ENCODE assay signal across 16 cellular contexts in genomic region chr21:32800056-32800455, GRCh38. TPM values are rescaled to one million over a fixed set of nuclear protein-coding genes. Genes with fewer than 3 reads are reported as not detected.
A peak's percentile ranks its signal among the peaks of the same experiment; 100 is the strongest.
DNase-seq lines count a peak whose midpoint lies in the region; FAIRE-seq and TF ChIP-seq lines count a peak whose summit lies in the region.
"Had no signal": no experiment of that assay in that cellular context is flagged by ENCODE, and none has a peak within 500 bp of the region (broad histone marks: within the 10 kb centered on the region; RNA-seq: fewer than 3 reads in every experiment).

No MANE protein-coding gene starts in this region.

- no peak overlapping the region for H4K8ac ChIP-seq in H9 (replicated peaks; ENCODE audit: insufficient read length, low read depth, low read length)

- H3K4me1 Mint-ChIP-seq in H9: no peaks in the 10 kb centered on the region
- H3K4me1 Mint-ChIP-seq: GM23338 had no signal

- no peaks in the 10 kb centered on the region for H3K79me2 ChIP-seq in H9 (ENCODE audit: insufficient read depth, low read length)

- FAIRE-seq in endometrium (lab: Jason Lieb, UNC) (peak; percentile 90), small intestine (lab: Jason Lieb, UNC) (no peak)
- FAIRE-seq: A549, GM12892 had no signal

- H3K9me3 Mint-ChIP-seq in H9: no peaks in the 10 kb centered on the region
- H3K9me3 Mint-ChIP-seq: CD8-positive, alpha-beta memory T cell; GM23338 had no signal

- H3K27me3 ChIP-seq in sigmoid colon (no peaks in the 10 kb centered on the region), small intestine (ENCODE audit: control insufficient read depth in 2 of 2, insufficient read depth in 2 of 2, low read length in 2 of 2) (no peaks in the 10 kb centered on the region), H9 (ENCODE audit: insufficient read depth, low read length) (no peaks in the 10 kb centered on the region)
- H3K27me3 ChIP-seq: BLaER1 had no signal

- H2BK12ac ChIP-seq in H9 (ENCODE audit: insufficient read length, low read depth, low read length): no peak overlapping the region

- H4K91ac ChIP-seq in H9 (ENCODE audit: insufficient read length, low read depth, low read length): no peak overlapping the region

- DNase-seq in fibroblast of villous mesenchyme (ENCODE audit: low read depth) (peak; percentile 38), sigmoid colon (no peak), middle frontal gyrus (ENCODE audit: extremely low spot score, low spot score) (no peak), small intestine (no peak), NCI-H524 treated with DMSO at 0.1 percent for 48 hours (lab: John Stamatoyannopoulos, UW) (no peak), H9 (no peak)
- DNase-seq: Caco-2; CD8-positive, alpha-beta memory T cell; DND-41; GDM1; H7 had no signal

- H4K20me1 ChIP-seq in H9 (ENCODE audit: control insufficient read depth, insufficient read depth, insufficient read length): no peaks in the 10 kb centered on the region
- H4K20me1 ChIP-seq: BLaER1 had no signal

- peaks cover 2% of the 10 kb centered on the region; the same call in 1 of the 2 replicates for H3K27me3 Mint-ChIP-seq in H9 (ENCODE audit: low read depth)

- H3K14ac ChIP-seq in H9 (ENCODE audit: insufficient read depth, low read length): no peak overlapping the region

- no peak overlapping the region for H4K5ac ChIP-seq in H9 (ENCODE audit: insufficient read length, low read depth, low read length)

- peak overlapping the region; percentile 40 to 68 (median 52) for H3K27ac ChIP-seq in sigmoid colon
- H3K27ac ChIP-seq in small intestine (ENCODE audit: low read depth in 1 of 2, low read length in 1 of 2): no peak overlapping the region
- H3K27ac ChIP-seq in H9 (ENCODE audit: insufficient read length, low read depth, low read length): no peak overlapping the region
- H3K27ac ChIP-seq: A549, BLaER1 had no signal

- H3K79me1 ChIP-seq in H9 (ENCODE audit: insufficient read depth, low read depth, low read length, poor library complexity, severe bottlenecking): no peaks in the 10 kb centered on the region

- H2BK5ac ChIP-seq in H9 (ENCODE audit: insufficient read length, low read length): no peak overlapping the region

- TF ChIP-seq CTCF in fibroblast of villous mesenchyme (IDR thresholded peaks at IDR 0.05; ENCODE audit: insufficient read depth, low read depth, low read length) (no peak), sigmoid colon (IDR thresholded peaks at IDR 0.05) (no peak), H9 (conservative IDR thresholded peaks at IDR 0.05) (no peak)

- H3K23ac ChIP-seq in H9 (ENCODE audit: insufficient read length, low read depth, low read length): no peak overlapping the region

- H2BK15ac ChIP-seq in H9 (ENCODE audit: low read depth, low read length): no peak overlapping the region

- peaks cover 0 to 34% (median 27%) of the 10 kb centered on the region in 4 donors for H3K4me1 ChIP-seq in sigmoid colon
- no peaks in the 10 kb centered on the region for H3K4me1 ChIP-seq in small intestine (ENCODE audit: control insufficient read depth in 2 of 2, insufficient read depth in 1 of 2, low read depth in 1 of 2, low read length in 1 of 2)
- H3K4me1 ChIP-seq in H9 (ENCODE audit: insufficient read depth, low read length): no peaks in the 10 kb centered on the region
- H3K4me1 ChIP-seq: A549, Caco-2 had no signal

- intact Hi-C loops in sigmoid colon (cut with DNase I): no loop called here

- H3K36me3 Mint-ChIP-seq in H9 (ENCODE audit: insufficient read depth in 1 of 3, low read depth in 3 of 3): no peaks in the 10 kb centered on the region

- H3K36me3 ChIP-seq in sigmoid colon: no peaks in the 10 kb centered on the region
- no peaks in the 10 kb centered on the region for H3K36me3 ChIP-seq in small intestine (ENCODE audit: control insufficient read depth in 2 of 2, insufficient read depth in 2 of 2, low read length in 2 of 2)
- H3K36me3 ChIP-seq: BLaER1 had no signal

- no peak overlapping the region for H3K4me2 ChIP-seq in H9 (ENCODE audit: insufficient read depth, insufficient read length, low read length)
- H3K4me2 ChIP-seq: A549, BLaER1, GM23338 had no signal

- H3K4ac ChIP-seq in H9 (ENCODE audit: low read depth, low read length): no peak overlapping the region

- no peak overlapping the region for H2BK20ac ChIP-seq in H9 (ENCODE audit: low read depth, low read length, poor library complexity, severe bottlenecking)

- H2AFZ ChIP-seq in H9 (ENCODE audit: low read length): no peak overlapping the region
- H2AFZ ChIP-seq: GM23338 had no signal

- no peak for TF ChIP-seq POLR2A in sigmoid colon (IDR thresholded peaks at IDR 0.05)

- H2BK120ac ChIP-seq in H9 (ENCODE audit: low read depth, low read length, poor library complexity, severe bottlenecking): no peak overlapping the region

- H3K9ac ChIP-seq in H9 (ENCODE audit: extremely low read depth, insufficient read length, low read length): no peak overlapping the region
- H3K9ac ChIP-seq: BLaER1 had no signal

- no peak overlapping the region for H2AK5ac ChIP-seq in H9 (ENCODE audit: insufficient read length, low read length)

- H3K4me3 Mint-ChIP-seq in H9: no peak overlapping the region
- H3K4me3 Mint-ChIP-seq: CD8-positive, alpha-beta memory T cell; GM23338 had no signal

- no peak overlapping the region for H3K27ac Mint-ChIP-seq in H9
- H3K27ac Mint-ChIP-seq: CD8-positive, alpha-beta memory T cell; GM23338 had no signal

- H3K23me2 ChIP-seq in H9 (ENCODE audit: insufficient read length, low read depth, low read length, poor library complexity, severe bottlenecking): no peaks in the 10 kb centered on the region

- H3K9me3 ChIP-seq in sigmoid colon (no peaks in the 10 kb centered on the region), small intestine (ENCODE audit: control insufficient read depth, low read depth) (no peaks in the 10 kb centered on the region), H9 (ENCODE audit: control insufficient read depth, low read depth, low read length) (no peaks in the 10 kb centered on the region)
- H3K9me3 ChIP-seq: A549, BLaER1, Caco-2 had no signal

- H3K4me3 ChIP-seq in fibroblast of villous mesenchyme (ENCODE audit: low read depth, low read length): no peak overlapping the region
- H3K4me3 ChIP-seq in sigmoid colon: no peak overlapping the region
- H3K4me3 ChIP-seq in small intestine (ENCODE audit: low read depth in 1 of 2, low read length in 2 of 2): no peak overlapping the region
- H3K4me3 ChIP-seq: A549, BLaER1, GM23338 had no signal

- H3K56ac ChIP-seq in H9 (ENCODE audit: insufficient read length, low read depth, low read length): no peak overlapping the region

- H3K18ac ChIP-seq in H9 (ENCODE audit: insufficient read length, low read depth, low read length): no peak overlapping the region

- no peak overlapping the region for H3T11ph ChIP-seq in H9 (ENCODE audit: low read length)

- TF ChIP-seq EP300 in sigmoid colon (IDR thresholded peaks at IDR 0.05): no peak

RNA-seq across cellular contexts. Expression of gene PAXBP1, which starts 28.5 kb away (rescaled TPM):
- total RNA-seq in fibroblast of villous mesenchyme (28.0 and 35.8 TPM in 2 replicates), sigmoid colon (10 to 100 TPM; 44.6 to 70.6 (median 49.9) TPM), H9 (2021) (63.6 and 65.3 TPM in 2 replicates)
- polyA plus RNA-seq in sigmoid colon (10 to 100 TPM in 1 of 3 donors, 1 to 10 TPM in 2; 4.9 to 17.6 (median 5.4) TPM), small intestine (10 to 100 TPM; 19.0 to 38.2 (median 28.1) TPM)

Comparison
In these comparisons a context has a peak if more than half of its experiments do, and no peak if none do; other contexts are left out.
1. H3K27ac ChIP-seq: peak in sigmoid colon (4 of 4); none in small intestine (0 of 2) and H9 (single experiment).